In genomic region chr19:4052114-4052992, GRCh38 we compare ENCODE assay signal across 9 cellular contexts. TPM values are rescaled to one million over a fixed set of nuclear protein-coding genes. Genes with fewer than 3 reads are reported as not detected.
DNase-seq lines count a peak whose midpoint lies in the region; ATAC-seq lines count a peak whose summit lies in the region.
"Had no signal": no experiment of that assay in that cellular context is flagged by ENCODE, and none has a peak within 500 bp of the region (broad histone marks: within the 10 kb centered on the region; RNA-seq: fewer than 3 reads in every experiment).

No MANE protein-coding gene starts in this region.

- H3K9me3 ChIP-seq in esophagus (ENCODE audit: control insufficient read depth in 2 of 2, insufficient read depth in 1 of 2, low read depth in 1 of 2, low read length in 1 of 2): no peaks in the 10 kb centered on the region
- H3K9me3 ChIP-seq: Caco-2 had no signal

- peak overlapping the region; percentile 63 to 89 for H3K27ac Mint-ChIP-seq in natural killer cell treated with Interleukin-12 subunit alpha and Interleukin-12 subunit beta and Interleukin-15 and Interleukin-18, amount 100 ng/mL, for 72 hours

- peak overlapping the region; percentile 77 to 93 for H3K27ac ChIP-seq in esophagus (ENCODE audit: low read depth in 2 of 2, low read length in 1 of 2)

- peak overlapping the region; percentile 8 to 14 for H3K4me3 ChIP-seq in esophagus (ENCODE audit: low read depth in 1 of 2, low read length in 2 of 2)

- H3K9me3 Mint-ChIP-seq in natural killer cell treated with Interleukin-12 subunit alpha and Interleukin-12 subunit beta and Interleukin-15 and Interleukin-18, amount 100 ng/mL, for 72 hours: no peaks in the 10 kb centered on the region

- peak overlapping the region; percentile 69 for H3K4me3 Mint-ChIP-seq in natural killer cell treated with Interleukin-12 subunit alpha and Interleukin-12 subunit beta and Interleukin-15 and Interleukin-18, amount 100 ng/mL, for 72 hours

- H3K4me1 ChIP-seq in esophagus (ENCODE audit: control insufficient read depth in 2 of 2, insufficient read depth in 2 of 2, low read length in 1 of 2): peaks cover 9 to 36% of the 10 kb centered on the region in 2 donors

- 29 to 30% methylated on average over 25 to 27 of the region's 27 CpGs for WGBS in esophagus, 2 donors

- no peaks in the 10 kb centered on the region for H3K27me3 Mint-ChIP-seq in natural killer cell treated with Interleukin-12 subunit alpha and Interleukin-12 subunit beta and Interleukin-15 and Interleukin-18, amount 100 ng/mL, for 72 hours

- peaks cover 39 to 40% of the 10 kb centered on the region in 2 donors for H3K4me1 Mint-ChIP-seq in natural killer cell treated with Interleukin-12 subunit alpha and Interleukin-12 subunit beta and Interleukin-15 and Interleukin-18, amount 100 ng/mL, for 72 hours (ENCODE audit: low read depth in 2 of 2)

- peak; percentile 57 for DNase-seq in AG08395 (ENCODE audit: low spot score)
- peak; percentile 79 to 80 for DNase-seq in NOMO-1 (lab: John Stamatoyannopoulos, UW; ENCODE audit: unreplicated experiment in 2 of 2)
- peak; percentile 60 for DNase-seq in natural killer cell treated with Interleukin-12 subunit alpha and Interleukin-12 subunit beta and Interleukin-15 and Interleukin-18, amount 100 ng/mL, for 72 hours (ENCODE audit: low spot score)
- no peak for DNase-seq in 8988T
- no peak for DNase-seq in NCI-H2196 (lab: John Stamatoyannopoulos, UW; ENCODE audit: unreplicated experiment)
- DNase-seq in stimulated activated CD4-positive, alpha-beta T cell treated with anti-CD3 and anti-CD28 coated beads, Interleukin-4, amount 100 ng/mL, for 1 hour: no peak

- H3K36me3 Mint-ChIP-seq in natural killer cell treated with Interleukin-12 subunit alpha and Interleukin-12 subunit beta and Interleukin-15 and Interleukin-18, amount 100 ng/mL, for 72 hours: peaks cover 18% of the 10 kb centered on the region

- peak; percentile 70 to 79 for ATAC-seq in natural killer cell treated with Interleukin-12 subunit alpha and Interleukin-12 subunit beta and Interleukin-15 and Interleukin-18, amount 100 ng/mL, for 72 hours
- no peak for ATAC-seq in GM18861 (IDR thresholded peaks at IDR 0.05; ENCODE audit: unreplicated experiment)

- H3K27me3 ChIP-seq in esophagus (ENCODE audit: control insufficient read depth in 1 of 2, insufficient read depth in 2 of 2, low read length in 2 of 2): no peaks in the 10 kb centered on the region

- peaks cover 9 to 60% of the 10 kb centered on the region in 2 donors for H3K36me3 ChIP-seq in esophagus (ENCODE audit: control insufficient read depth in 2 of 2, insufficient read depth in 2 of 2, low read length in 1 of 2)

RNA-seq across cellular contexts. Expression of gene ZBTB7A, which starts 14.3 kb away (rescaled TPM):
- polyA plus RNA-seq in esophagus: 10 to 100 TPM; 22.4 to 29.7 TPM
- total RNA-seq in natural killer cell treated with Interleukin-12 subunit alpha and Interleukin-12 subunit beta and Interleukin-15 and Interleukin-18, amount 100 ng/mL, for 72 hours: 10 to 100 TPM; 63.4 to 70.5 TPM

RNA-seq across cellular contexts. Expression of gene PIAS4, which starts 44.8 kb away (rescaled TPM):
- 10 to 100 TPM in 1 of 2 donors, 1 to 10 TPM in 1; 9.6 to 10.9 TPM for polyA plus RNA-seq in esophagus
- 10 to 100 TPM; 39.4 to 58.6 TPM for total RNA-seq in natural killer cell treated with Interleukin-12 subunit alpha and Interleukin-12 subunit beta and Interleukin-15 and Interleukin-18, amount 100 ng/mL, for 72 hours

Comparison
In these comparisons a context has a peak if more than half of its experiments do, and no peak if none do; other contexts are left out.
1. DNase-seq: peak in AG08395 (single experiment), NOMO-1 (2 of 2) and natural killer cell treated with Interleukin-12 subunit alpha and Interleukin-12 subunit beta and Interleukin-15 and Interleukin-18, amount 100 ng/mL, for 72 hours (single experiment); none in 8988T (single experiment), NCI-H2196 (single experiment) and stimulated activated CD4-positive, alpha-beta T cell treated with anti-CD3 and anti-CD28 coated beads, Interleukin-4, amount 100 ng/mL, for 1 hour (single experiment).